In the genomic region with DNA sequence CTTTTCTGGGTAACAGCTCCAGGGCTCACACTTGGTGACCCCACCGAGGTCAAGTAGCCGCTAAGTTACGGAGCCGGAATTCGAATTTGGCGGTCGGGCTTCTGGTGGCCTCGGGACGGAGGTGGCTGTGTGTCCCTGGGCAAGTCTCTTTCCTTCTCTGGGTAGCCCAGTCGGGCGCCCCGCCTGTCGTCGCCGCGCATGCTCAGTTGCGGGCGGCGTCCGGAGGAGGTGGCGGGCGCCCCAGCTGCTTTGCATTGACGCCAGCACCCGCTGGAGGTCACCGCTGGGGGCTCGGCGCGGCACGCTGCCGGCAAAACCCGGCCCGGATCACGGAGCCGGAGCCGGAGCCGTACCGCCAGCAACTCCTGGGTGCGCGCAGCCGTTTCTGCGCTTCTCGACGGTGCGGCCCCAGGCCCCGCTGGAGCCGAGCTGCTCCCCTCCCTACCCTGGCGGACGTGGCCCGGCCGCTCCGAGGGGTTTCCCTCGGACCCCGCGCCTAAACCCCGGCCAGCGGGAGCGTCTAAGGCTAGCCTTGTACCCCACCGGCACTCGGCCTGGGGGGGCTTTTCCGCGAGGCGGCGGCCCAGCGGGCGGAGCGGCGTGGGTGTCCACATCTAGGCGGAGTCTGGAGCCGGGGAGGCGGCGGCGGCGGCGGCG, we compare ENCODE assay signal across 1 cellular context.
TF ChIP-seq lines count a peak whose summit lies in the region.

No MANE protein-coding gene starts in this region.

TF ChIP-seq in A549, 52 proteins besides CTCF, POLR2A, EP300 and RAD21 (continued from another document):
- TF ChIP-seq REST (IDR thresholded peaks at IDR 0.05) (peak; percentile 62), CBX2 (IDR thresholded peaks at IDR 0.05; ENCODE audit: borderline replicate concordance, low read depth) (no peak), HOXB5 (CRISPR knock-in tag; IDR thresholded peaks at IDR 0.05) (peak; percentile 34; the same call in 1 of the 2 replicates), NR3C1 (IDR thresholded peaks at IDR 0.05) (no peak), FOSB (CRISPR knock-in tag; IDR thresholded peaks at IDR 0.05) (no peak), HOXA7 (CRISPR knock-in tag; IDR thresholded peaks at IDR 0.05) (no peak), PHF8 (IDR thresholded peaks at IDR 0.05; ENCODE audit: borderline replicate concordance, low read depth) (no peak; the same call in 1 of the 2 replicates), RNF2 (IDR thresholded peaks at IDR 0.05; ENCODE audit: borderline replicate concordance, low read depth) (no peak), ZNF302 (CRISPR knock-in tag; IDR thresholded peaks at IDR 0.05) (no peak), BCL3 (IDR thresholded peaks at IDR 0.05) (peak; percentile 37; the same call in 2 of the 3 replicates), CEBPB (IDR thresholded peaks at IDR 0.05) (no peak; a peak in 1 of 4 replicates), FOXS1 (CRISPR knock-in tag; IDR thresholded peaks at IDR 0.05) (no peak), USF2 (IDR thresholded peaks at IDR 0.05) (no peak), MAFK (IDR thresholded peaks at IDR 0.05; ENCODE audit: partially characterized antibody) (no peak), ZSCAN20 (CRISPR knock-in tag; IDR thresholded peaks at IDR 0.05) (no peak), MYC (IDR thresholded peaks at IDR 0.05; ENCODE audit: borderline replicate concordance, low read length) (peak; percentile 78), RARB (CRISPR knock-in tag; IDR thresholded peaks at IDR 0.05) (peak; percentile 73; the same call in 1 of the 2 replicates), CHD2 (IDR thresholded peaks at IDR 0.05; ENCODE audit: low read length, partially characterized antibody) (peak; percentile 50), TP53 (CRISPR knock-in tag; IDR thresholded peaks at IDR 0.05) (no peak; the same call in 1 of the 2 replicates), KDM5A (IDR thresholded peaks at IDR 0.05) (no peak), MAZ (IDR thresholded peaks at IDR 0.05; ENCODE audit: borderline replicate concordance, low read depth, low read length) (peak; percentile 85; the same call in 1 of the 2 replicates), SREBF2 (IDR thresholded peaks at IDR 0.05) (no peak), ZC3H11A (IDR thresholded peaks at IDR 0.05) (no peak)
- TF ChIP-seq, protein P1, sequence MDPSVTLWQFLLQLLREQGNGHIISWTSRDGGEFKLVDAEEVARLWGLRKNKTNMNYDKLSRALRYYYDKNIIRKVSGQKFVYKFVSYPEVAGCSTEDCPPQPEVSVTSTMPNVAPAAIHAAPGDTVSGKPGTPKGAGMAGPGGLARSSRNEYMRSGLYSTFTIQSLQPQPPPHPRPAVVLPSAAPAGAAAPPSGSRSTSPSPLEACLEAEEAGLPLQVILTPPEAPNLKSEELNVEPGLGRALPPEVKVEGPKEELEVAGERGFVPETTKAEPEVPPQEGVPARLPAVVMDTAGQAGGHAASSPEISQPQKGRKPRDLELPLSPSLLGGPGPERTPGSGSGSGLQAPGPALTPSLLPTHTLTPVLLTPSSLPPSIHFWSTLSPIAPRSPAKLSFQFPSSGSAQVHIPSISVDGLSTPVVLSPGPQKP (IDR thresholded peaks at IDR 0.05; ENCODE audit: low read depth, low read length), result no peak
- TF ChIP-seq, protein P2, sequence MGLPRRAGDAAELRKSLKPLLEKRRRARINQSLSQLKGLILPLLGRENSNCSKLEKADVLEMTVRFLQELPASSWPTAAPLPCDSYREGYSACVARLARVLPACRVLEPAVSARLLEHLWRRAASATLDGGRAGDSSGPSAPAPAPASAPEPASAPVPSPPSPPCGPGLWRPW (IDR thresholded peaks at IDR 0.05), result no peak
TF ChIP-seq in A549: peak in this region for 17.
